25 cellular contexts compared by ENCODE assay signal in the genomic region with DNA sequence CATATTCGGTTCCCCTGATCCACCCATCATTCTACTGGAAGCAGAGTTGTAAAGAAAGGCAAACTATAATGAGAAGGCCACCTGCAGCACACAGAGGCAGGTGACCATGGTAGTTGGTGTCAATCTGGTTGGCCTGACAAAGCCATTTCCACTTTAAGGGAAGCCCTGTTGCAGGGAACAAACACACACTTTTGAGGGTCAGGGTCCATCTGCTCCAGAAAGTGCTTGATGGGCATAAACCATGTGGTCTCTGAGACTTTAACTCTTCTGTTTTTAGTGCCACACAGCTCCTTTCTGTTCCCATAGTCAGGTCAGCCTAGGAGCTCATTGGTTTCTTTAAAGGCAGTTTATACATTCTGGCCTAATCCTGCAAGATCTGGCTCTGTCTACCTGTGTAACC. TPM values are rescaled to one million over a fixed set of nuclear protein-coding genes. Genes with fewer than 3 reads are reported as not detected.
A peak's percentile ranks its signal among the peaks of the same experiment; 100 is the strongest.
DNase-seq lines count a peak whose midpoint lies in the region; ATAC-seq, FAIRE-seq and TF ChIP-seq lines count a peak whose summit lies in the region.
"Had no signal": no experiment of that assay in that cellular context is flagged by ENCODE, and none has a peak within 500 bp of the region (broad histone marks: within the 10 kb centered on the region; RNA-seq: fewer than 3 reads in every experiment).

No MANE protein-coding gene starts in this region.

- H2BK15ac ChIP-seq in H1 (ENCODE audit: low read length) = peak overlapping the region; percentile 10; the same call in 1 of the 2 replicates

- H3K18ac ChIP-seq in H1 (ENCODE audit: extremely low read depth, low read length) = no peak overlapping the region

- no peak for TF ChIP-seq CTCF in CD4-positive, alpha-beta T cell (IDR thresholded peaks at IDR 0.05)
- TF ChIP-seq CTCF in WERI-Rb-1 (IDR thresholded peaks at IDR 0.05; ENCODE audit: low read depth, low read length) = no peak
- TF ChIP-seq CTCF in H1 (IDR thresholded peaks at IDR 0.05; ENCODE audit: control extremely low read depth in 1 of 3, insufficient read depth in 1 of 3, low read depth in 1 of 3, low read length in 3 of 3) = no peak

- H3K9me3 Mint-ChIP-seq in activated CD4-positive, alpha-beta T cell treated with anti-CD3 and anti-CD28 coated beads, Interleukin-2, amount 10 ng/mL, durations not matched to agents 24 days and 14 days = no peaks in the 10 kb centered on the region
- H3K9me3 Mint-ChIP-seq in CD4-positive, alpha-beta T cell = no peaks in the 10 kb centered on the region
- H3K9me3 Mint-ChIP-seq: CD14-positive monocyte; dendritic cell treated with granulocyte-macrophage colony-stimulating factor and Interleukin-4, amounts not matched to agents 40 ng/mL and 50 ng/mL, for 4 days; endodermal cell had no signal

- no peak overlapping the region for H2AFZ ChIP-seq in H1 (ENCODE audit: low read length)

- peaks cover 3% of the 10 kb centered on the region; the same call in 1 of the 2 replicates for H3K79me1 ChIP-seq in H1 (ENCODE audit: low read depth, low read length)

- H3K36me3 Mint-ChIP-seq in activated CD4-positive, alpha-beta T cell treated with anti-CD3 and anti-CD28 coated beads, Interleukin-2, amount 10 ng/mL, durations not matched to agents 24 days and 14 days (ENCODE audit: low read depth) = peaks cover 2% of the 10 kb centered on the region
- H3K36me3 Mint-ChIP-seq in CD4-positive, alpha-beta T cell (ENCODE audit: low read depth) = no peaks in the 10 kb centered on the region

- FAIRE-seq in H1 (lab: Jason Lieb, UNC) = no peak
- FAIRE-seq: RCC 7860, urothelium cell line had no signal

- CTCF ChIA-PET in CD4-positive, alpha-beta T cell (lab: Charles Lee) = no interaction called here
- CTCF ChIA-PET in H1 (lab: Charles Lee; ENCODE audit: partially characterized antibody) = interaction anchor here (0.7 to 1.2 kb wide), 2 partner anchors 305 to 1469 kb away, joined by 3 to 4 read pairs; no protein-coding TSS in a partner anchor

- no peak overlapping the region for H2BK5ac ChIP-seq in H1 (ENCODE audit: low read depth, low read length)

- H3K4me2 ChIP-seq in H1 (ENCODE audit: insufficient read depth in 1 of 2, low read depth in 2 of 2, low read length in 2 of 2) = no peak overlapping the region
- H3K4me2 ChIP-seq: smooth muscle cell had no signal

- H3K9me3 ChIP-seq in CD4-positive, alpha-beta T cell (ENCODE audit: control insufficient read depth, low read length) = no peaks in the 10 kb centered on the region
- H3K9me3 ChIP-seq in WERI-Rb-1 (ENCODE audit: severe bottlenecking) (no peaks in the 10 kb centered on the region), H1 (ENCODE audit: insufficient read depth in 2 of 2, low read depth in 1 of 2, low read length in 1 of 2) (no peaks in the 10 kb centered on the region)
- H3K9me3 ChIP-seq: thoracic aorta had no signal

- H3K79me2 ChIP-seq in H1 (ENCODE audit: control insufficient read depth in 1 of 2, insufficient read depth in 2 of 2, low read length in 2 of 2) = 0 out of 4 replicates have a peak, but pooled peaks cover 0 to 4% of the 10 kb centered on the region in 2 experiments

- H4K8ac ChIP-seq in H1 (ENCODE audit: extremely low read depth, insufficient read depth, low read length) = no peak overlapping the region

- POLR2A ChIA-PET in CD4-positive, alpha-beta T cell (lab: Charles Lee) = interaction anchor here (0.6 kb wide), 1 partner anchor 1378 kb away, joined by 3 read pairs; no protein-coding TSS in a partner anchor
- POLR2A ChIA-PET in H1 (lab: Charles Lee; ENCODE audit: partially characterized antibody) = interaction anchor here (0.5 to 1.1 kb wide), 3 partner anchors 33 to 65 kb away, joined by 3 read pairs; no protein-coding TSS in a partner anchor

- H3K4me3 Mint-ChIP-seq in activated CD4-positive, alpha-beta T cell treated with anti-CD3 and anti-CD28 coated beads, Interleukin-2, amount 10 ng/mL, durations not matched to agents 24 days and 14 days = no peak overlapping the region
- peak overlapping the region; percentile 2 for H3K4me3 Mint-ChIP-seq in CD4-positive, alpha-beta T cell
- H3K4me3 Mint-ChIP-seq: CD14-positive monocyte; dendritic cell treated with granulocyte-macrophage colony-stimulating factor and Interleukin-4, amounts not matched to agents 40 ng/mL and 50 ng/mL, for 4 days; endodermal cell had no signal

- H4K91ac ChIP-seq in H1 (replicated peaks; ENCODE audit: insufficient read length, low read length) = no peak overlapping the region

- WGBS in H1 (ENCODE audit: extremely low coverage in 1 of 2, insufficient coverage in 1 of 2, insufficient read length in 1 of 2, insufficient replicate concordance in 2 of 2, low coverage in 1 of 2, low lambda C conversion rate in 2 of 2, missing lambda C conversion rate in 1 of 2), 2 experiments = 75% methylated on average over 1 of the region's 1 CpG; no CpG with 5 or more reads in 1 of the 2 experiments

- no peak overlapping the region for H4K5ac ChIP-seq in H1 (ENCODE audit: insufficient read length, low read depth, low read length)

- no peak overlapping the region for H3K4ac ChIP-seq in H1 (replicated peaks; ENCODE audit: insufficient read length, low read depth, low read length)

- no peak overlapping the region for H2AK5ac ChIP-seq in H1 (ENCODE audit: low read depth, low read length)

- peaks cover 27% of the 10 kb centered on the region for H3K4me1 Mint-ChIP-seq in activated CD4-positive, alpha-beta T cell treated with anti-CD3 and anti-CD28 coated beads, Interleukin-2, amount 10 ng/mL, durations not matched to agents 24 days and 14 days
- H3K4me1 Mint-ChIP-seq in CD4-positive, alpha-beta T cell (ENCODE audit: low read depth) = peaks cover 44% of the 10 kb centered on the region
- H3K4me1 Mint-ChIP-seq: endodermal cell had no signal

- no peak overlapping the region; the same call in 1 of the 2 replicates for H2BK12ac ChIP-seq in H1 (ENCODE audit: low read depth, low read length)

- no peak overlapping the region for H2BK120ac ChIP-seq in H1 (replicated peaks; ENCODE audit: low read depth, low read length)

- H3K9ac ChIP-seq in H1 (replicated peaks in 1 of 4; ENCODE audit: extremely low read depth in 1 of 4, low read depth in 3 of 4, low read length in 3 of 4) = no peak overlapping the region

- H3K23me2 ChIP-seq in H1 (ENCODE audit: low read depth, low read length) = peaks cover 7% of the 10 kb centered on the region

- H4K20me1 ChIP-seq in H1 (replicated peaks in 1 of 2; ENCODE audit: control insufficient read depth in 1 of 2, insufficient read depth in 2 of 2, low read length in 2 of 2) = no peaks in the 10 kb centered on the region

- no peak overlapping the region for H3K27ac ChIP-seq in CD4-positive, alpha-beta T cell (ENCODE audit: low read depth, low read length)
- no peak overlapping the region for H3K27ac ChIP-seq in WERI-Rb-1
- no peak overlapping the region for H3K27ac ChIP-seq in H1 (ENCODE audit: low read depth, low read length)
- H3K27ac ChIP-seq: 22Rv1, thoracic aorta had no signal

- H3K4me1 ChIP-seq in H1 (replicated peaks in 1 of 4; ENCODE audit: control insufficient read depth in 3 of 4, insufficient read depth in 4 of 4, low read length in 3 of 4) = peaks cover 0 to 5% (median 0%) of the 10 kb centered on the region in 4 experiments; a peak in 3 of 7 replicates

- TF ChIP-seq EP300 in H1 (IDR thresholded peaks at IDR 0.05; ENCODE audit: borderline replicate concordance in 1 of 2, low read depth in 2 of 2, low read length in 2 of 2) = no peak

- H3K14ac ChIP-seq in H1 (ENCODE audit: insufficient read length) = no peak overlapping the region

- no peak for ATAC-seq in CD4-positive, alpha-beta T cell (ENCODE audit: poor library complexity)
- ATAC-seq in HG03354 (IDR thresholded peaks at IDR 0.05; ENCODE audit: poor library complexity, severe bottlenecking, unreplicated experiment) = no peak

- no peak for TF ChIP-seq RAD21 in H1 (IDR thresholded peaks at IDR 0.05 in 1 of 2, conservative IDR thresholded peaks at IDR 0.05 in 1 of 2; ENCODE audit: low read depth in 2 of 2, low read length in 2 of 2)

- H3K36me3 ChIP-seq in WERI-Rb-1 = no peaks in the 10 kb centered on the region; the same call in 1 of the 2 replicates
- H3K36me3 ChIP-seq in H1 (ENCODE audit: control insufficient read depth in 2 of 4, insufficient read depth in 4 of 4, low read length in 3 of 4) = no peaks in the 10 kb centered on the region
- H3K36me3 ChIP-seq: thoracic aorta had no signal

- H2BK20ac ChIP-seq in H1 (ENCODE audit: low read length) = no peak overlapping the region

- intact Hi-C loops in activated CD4-positive, alpha-beta T cell treated with anti-CD3 and anti-CD28 coated beads, Interleukin-2, amount 10 ng/mL, durations not matched to agents 24 days and 14 days (cut with micrococcal nuclease) = no loop called here
- intact Hi-C loops in CD4-positive, alpha-beta T cell (cut with DNase I, micrococcal nuclease) = no loop called here

- DNase-seq in activated CD4-positive, alpha-beta T cell treated with anti-CD3 and anti-CD28 coated beads, Interleukin-2, amount 10 ng/mL, durations not matched to agents 24 days and 14 days = peak; percentile 57
- DNase-seq in activated CD4-positive, alpha-beta T cell treated with anti-CD3 and anti-CD28 coated beads, Interleukin-2, amount 50 U/mL, for 4 hours = no peak
- no peak for DNase-seq in CD4-positive, alpha-beta T cell
- DNase-seq in WERI-Rb-1 (peak; percentile 5), H1 (ENCODE audit: low read depth in 1 of 2, low spot score in 2 of 2) (no peak), Ammon's horn (ENCODE audit: low spot score) (no peak), NOMO-1 treated with dmso at 0.1 percent for 144 hours (lab: John Stamatoyannopoulos, UW; ENCODE audit: unreplicated experiment) (no peak)
- DNase-seq: activated CD4-positive, alpha-beta T cell treated with anti-CD3 and anti-CD28 coated beads for 4 hours; activated CD8-positive, alpha-beta memory T cell treated with anti-CD3 and anti-CD28 coated beads, Interleukin-2, amount 50 U/mL, for 48 hours; endodermal cell; glutamatergic neuron; KG1; NCI-H1436; NCI-H2107; NCI-H446 treated with DMSO at 0.1 percent for 48 hours; NCI-H774; stimulated activated naive CD4-positive, alpha-beta T cell treated with Interleukin-2 at 50 U/mL for 16 hours had no signal

- no peak overlapping the region for H3K23ac ChIP-seq in H1 (ENCODE audit: insufficient read length)

- H3K4me3 ChIP-seq in WERI-Rb-1 (ENCODE audit: low read depth, low read length) (no peak overlapping the region), H1 (ENCODE audit: extremely low read depth in 1 of 4, insufficient read depth in 2 of 4, low read depth in 3 of 4, low read length in 4 of 4) (no peak overlapping the region)
- H3K4me3 ChIP-seq: smooth muscle cell, thoracic aorta had no signal

- H3K56ac ChIP-seq in H1 (replicated peaks; ENCODE audit: insufficient read length, low read depth, low read length) = no peak overlapping the region

- TF ChIP-seq POLR2A in H1 (IDR thresholded peaks at IDR 0.05; ENCODE audit: control extremely low read depth in 1 of 2, low read depth in 2 of 2, low read length in 2 of 2) = peak in 1 of 2 experiments; percentile 19; a peak in 1 of 3 replicates

- no peaks in the 10 kb centered on the region for H3K27me3 ChIP-seq in CD4-positive, alpha-beta T cell (ENCODE audit: control insufficient read depth, insufficient read depth, low read length)
- H3K27me3 ChIP-seq in WERI-Rb-1 (ENCODE audit: insufficient read depth, low read depth, severe bottlenecking) (no peaks in the 10 kb centered on the region), H1 (replicated peaks in 1 of 4; ENCODE audit: control insufficient read depth in 3 of 4, extremely low read depth in 1 of 4, insufficient read depth in 3 of 4, low read length in 3 of 4) (no peaks in the 10 kb centered on the region)

- H3K27ac Mint-ChIP-seq in activated CD4-positive, alpha-beta T cell treated with anti-CD3 and anti-CD28 coated beads, Interleukin-2, amount 10 ng/mL, durations not matched to agents 24 days and 14 days = peak overlapping the region; percentile 17
- peak overlapping the region; percentile 1 for H3K27ac Mint-ChIP-seq in CD4-positive, alpha-beta T cell
- H3K27ac Mint-ChIP-seq: CD14-positive monocyte; dendritic cell treated with granulocyte-macrophage colony-stimulating factor and Interleukin-4, amounts not matched to agents 40 ng/mL and 50 ng/mL, for 4 days; endodermal cell had no signal

- no peaks in the 10 kb centered on the region for H3K27me3 Mint-ChIP-seq in activated CD4-positive, alpha-beta T cell treated with anti-CD3 and anti-CD28 coated beads, Interleukin-2, amount 10 ng/mL, durations not matched to agents 24 days and 14 days
- no peaks in the 10 kb centered on the region for H3K27me3 Mint-ChIP-seq in CD4-positive, alpha-beta T cell
- H3K27me3 Mint-ChIP-seq: dendritic cell treated with granulocyte-macrophage colony-stimulating factor and Interleukin-4, amounts not matched to agents 40 ng/mL and 50 ng/mL, for 4 days had no signal

RNA-seq across cellular contexts. Expression of gene BOLA1, which starts 17.5 kb away (rescaled TPM):
- 25.8 and 26.6 TPM in 2 replicates for total RNA-seq in activated CD4-positive, alpha-beta T cell treated with anti-CD3 and anti-CD28 coated beads, Interleukin-2, amount 10 ng/mL, durations not matched to agents 24 days and 14 days
- total RNA-seq in CD4-positive, alpha-beta T cell = 1 to 10 TPM; 4.6 to 6.4 TPM
- total RNA-seq in H1 (2021; fragmentation: NEBNext Ultra II Directional; extraction: Animal tissue kit (Norgen Biotek cat#: 25700)) = 8.1 and 13.1 TPM in 2 replicates
- polyA plus RNA-seq in H1 (2011; rRNA removed) = 15.4 and 24.6 TPM in 2 replicates
- 21.2 TPM for polyA plus RNA-seq in H1 (2011; cell fraction: cytosol; rRNA removed)
- polyA plus RNA-seq in H1 (2011; cell fraction: nucleus; rRNA removed) = 18.4 TPM
- polyA plus RNA-seq in H1 (2012, experiment 1 of 2) = 12.6 to 15.9 TPM (median 15.0 TPM) in 4 replicates
- polyA plus RNA-seq in H1 (2012, experiment 2 of 2) = 19.4 TPM
- polyA plus RNA-seq in H1 (2013, experiment 1 of 2) = 9.5 TPM
- polyA plus RNA-seq in H1 (2013, experiment 2 of 2) = 9.5 TPM
- polyA minus RNA-seq in H1 (2011; rRNA and poly(A)+ RNA removed) = 1.9 and 2.5 TPM in 2 replicates
- 4.9 TPM for polyA minus RNA-seq in H1 (2011; cell fraction: cytosol; rRNA and poly(A)+ RNA removed)
- polyA minus RNA-seq in H1 (2011; cell fraction: nucleus; rRNA and poly(A)+ RNA removed) = 13.0 TPM

RNA-seq across cellular contexts. Expression of gene SV2A, which starts 35.8 kb away (rescaled TPM):
- 18.0 and 18.9 TPM in 2 replicates for total RNA-seq in activated CD4-positive, alpha-beta T cell treated with anti-CD3 and anti-CD28 coated beads, Interleukin-2, amount 10 ng/mL, durations not matched to agents 24 days and 14 days
- total RNA-seq in CD4-positive, alpha-beta T cell = 1 to 10 TPM; 2.5 to 2.9 TPM
- total RNA-seq in H1 (2021; fragmentation: NEBNext Ultra II Directional; extraction: Animal tissue kit (Norgen Biotek cat#: 25700)) = 51.8 and 52.9 TPM in 2 replicates
- 41.8 and 49.0 TPM in 2 replicates for polyA plus RNA-seq in H1 (2011; rRNA removed)
- 47.9 TPM for polyA plus RNA-seq in H1 (2011; cell fraction: cytosol; rRNA removed)
- polyA plus RNA-seq in H1 (2011; cell fraction: nucleus; rRNA removed) = 54.4 TPM
- 53.0 to 56.0 TPM (median 54.0 TPM) in 4 replicates for polyA plus RNA-seq in H1 (2012, experiment 1 of 2)
- 56.3 TPM for polyA plus RNA-seq in H1 (2012, experiment 2 of 2)
- polyA plus RNA-seq in H1 (2013, experiment 1 of 2) = 69.4 TPM
- polyA plus RNA-seq in H1 (2013, experiment 2 of 2) = 74.0 TPM
- 93.1 and 99.8 TPM in 2 replicates for polyA minus RNA-seq in H1 (2011; rRNA and poly(A)+ RNA removed)
- polyA minus RNA-seq in H1 (2011; cell fraction: cytosol; rRNA and poly(A)+ RNA removed) = 34.9 TPM
- 23.6 TPM for polyA minus RNA-seq in H1 (2011; cell fraction: nucleus; rRNA and poly(A)+ RNA removed)

RNA-seq across cellular contexts. Expression of gene SF3B4, which starts 45.7 kb away (rescaled TPM):
- total RNA-seq in activated CD4-positive, alpha-beta T cell treated with anti-CD3 and anti-CD28 coated beads, Interleukin-2, amount 10 ng/mL, durations not matched to agents 24 days and 14 days = 124 and 131 TPM in 2 replicates
- total RNA-seq in CD4-positive, alpha-beta T cell = 10 to 100 TPM; 38.0 to 38.6 TPM
- total RNA-seq in H1 (2021; fragmentation: NEBNext Ultra II Directional; extraction: Animal tissue kit (Norgen Biotek cat#: 25700)) = 119 and 122 TPM in 2 replicates
- 81.1 and 114 TPM in 2 replicates for polyA plus RNA-seq in H1 (2011; rRNA removed)
- polyA plus RNA-seq in H1 (2011; cell fraction: cytosol; rRNA removed) = 29.8 TPM
- 46.9 TPM for polyA plus RNA-seq in H1 (2011; cell fraction: nucleus; rRNA removed)
- polyA plus RNA-seq in H1 (2012, experiment 1 of 2) = 88.9 to 125 TPM (median 103 TPM) in 4 replicates
- 140 TPM for polyA plus RNA-seq in H1 (2012, experiment 2 of 2)
- 98.2 TPM for polyA plus RNA-seq in H1 (2013, experiment 1 of 2)
- polyA plus RNA-seq in H1 (2013, experiment 2 of 2) = 100 TPM
- 43.8 and 64.2 TPM in 2 replicates for polyA minus RNA-seq in H1 (2011; rRNA and poly(A)+ RNA removed)
- polyA minus RNA-seq in H1 (2011; cell fraction: cytosol; rRNA and poly(A)+ RNA removed) = 42.7 TPM
- 32.3 TPM for polyA minus RNA-seq in H1 (2011; cell fraction: nucleus; rRNA and poly(A)+ RNA removed)

RNA-seq across cellular contexts. Expression of gene MTMR11, which starts 54.8 kb away (rescaled TPM):
- 5.8 and 6.1 TPM in 2 replicates for total RNA-seq in activated CD4-positive, alpha-beta T cell treated with anti-CD3 and anti-CD28 coated beads, Interleukin-2, amount 10 ng/mL, durations not matched to agents 24 days and 14 days
- under 1 TPM; 0.49 to 0.70 TPM for total RNA-seq in CD4-positive, alpha-beta T cell
- 3.5 and 4.8 TPM in 2 replicates for total RNA-seq in H1 (2021; fragmentation: NEBNext Ultra II Directional; extraction: Animal tissue kit (Norgen Biotek cat#: 25700))
- polyA plus RNA-seq in H1 (2011; rRNA removed) = 3.3 and 3.7 TPM in 2 replicates
- polyA plus RNA-seq in H1 (2011; cell fraction: cytosol; rRNA removed) = 3.5 TPM
- 23.8 TPM for polyA plus RNA-seq in H1 (2011; cell fraction: nucleus; rRNA removed)
- 2.4 to 3.6 TPM (median 3.1 TPM) in 4 replicates for polyA plus RNA-seq in H1 (2012, experiment 1 of 2)
- polyA plus RNA-seq in H1 (2012, experiment 2 of 2) = 1.0 TPM
- polyA plus RNA-seq in H1 (2013, experiment 1 of 2) = 2.4 TPM
- polyA plus RNA-seq in H1 (2013, experiment 2 of 2) = 2.1 TPM
- 5.3 and 6.1 TPM in 2 replicates for polyA minus RNA-seq in H1 (2011; rRNA and poly(A)+ RNA removed)
- 3.5 TPM for polyA minus RNA-seq in H1 (2011; cell fraction: cytosol; rRNA and poly(A)+ RNA removed)
- 7.6 TPM for polyA minus RNA-seq in H1 (2011; cell fraction: nucleus; rRNA and poly(A)+ RNA removed)

Comparison
In these comparisons a context has a peak if more than half of its experiments do, and no peak if none do; other contexts are left out.
1. DNase-seq: peak in activated CD4-positive, alpha-beta T cell treated with anti-CD3 and anti-CD28 coated beads, Interleukin-2, amount 10 ng/mL, durations not matched to agents 24 days and 14 days (single experiment) and WERI-Rb-1 (single experiment); none in activated CD4-positive, alpha-beta T cell treated with anti-CD3 and anti-CD28 coated beads, Interleukin-2, amount 50 U/mL, for 4 hours (0 of 2), CD4-positive, alpha-beta T cell (0 of 10), H1 (0 of 2), Ammon's horn (single experiment) and NOMO-1 treated with dmso at 0.1 percent for 144 hours (single experiment).